9 cellular contexts compared by ENCODE assay signal in the genomic region with DNA sequence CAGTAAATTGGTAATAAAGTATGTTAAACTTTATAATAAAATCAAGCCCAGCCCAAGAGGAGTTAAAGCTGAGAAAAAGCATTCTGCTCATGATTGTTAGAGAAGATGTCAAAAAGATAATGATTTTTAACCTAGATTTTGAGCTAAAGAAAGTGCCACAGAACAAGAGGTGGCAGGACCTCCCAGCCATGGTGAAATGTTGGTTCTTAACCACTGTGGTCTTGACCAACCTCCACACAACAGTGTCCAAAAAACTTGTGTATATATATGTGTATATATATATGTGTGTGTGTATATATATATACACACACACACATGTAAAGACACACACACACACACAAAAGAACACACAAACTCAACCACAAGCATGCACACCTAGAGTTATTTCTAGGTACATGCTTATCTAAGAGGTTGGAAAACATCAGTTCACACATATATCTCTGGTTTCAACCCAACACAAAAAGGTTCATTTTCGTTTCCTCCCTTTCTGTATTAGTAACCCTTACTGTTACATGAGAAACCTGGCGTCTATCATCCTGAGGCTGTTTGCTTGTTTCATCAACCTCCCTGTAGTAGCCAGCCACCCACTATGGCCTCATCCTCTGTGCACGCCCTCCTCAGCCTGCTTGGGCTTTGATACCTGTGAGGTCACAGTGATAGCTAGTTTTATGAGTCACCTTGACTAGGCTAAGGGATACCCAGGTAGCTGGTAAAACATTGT.
DNase-seq lines count a peak whose midpoint lies in the region; ATAC-seq and TF ChIP-seq lines count a peak whose summit lies in the region.
"Had no signal": no experiment of that assay in that cellular context is flagged by ENCODE, and none has a peak within 500 bp of the region (broad histone marks: within the 10 kb centered on the region; RNA-seq: fewer than 3 reads in every experiment).

No MANE protein-coding gene starts in this region.

- peaks cover 8% of the 10 kb centered on the region for H3K36me3 Mint-ChIP-seq in T-helper 1 cell treated with Interleukin-12 subunit alpha and Interleukin-12 subunit beta and Interleukin-4 antibody, amounts not matched to agents 30 μg/mL and 1 μg/mL, for 36 hours (ENCODE audit: low read depth)
- no peaks in the 10 kb centered on the region for H3K36me3 Mint-ChIP-seq in type B pancreatic cell
- H3K36me3 Mint-ChIP-seq: activated naive CD8-positive, alpha-beta T cell had no signal

- DNase-seq in GM19240 (ENCODE audit: insufficient read length, low spot score) (peak; percentile 30), NCI-H82 (lab: John Stamatoyannopoulos, UW) (no peak), type B pancreatic cell (ENCODE audit: extremely low spot score, unreplicated experiment) (no peak), DMS114 treated with DMSO at 0.1 percent for 48 hours (lab: John Stamatoyannopoulos, UW; ENCODE audit: unreplicated experiment) (no peak)
- peak; percentile 56 to 63 for DNase-seq in stimulated activated CD4-positive, alpha-beta T cell treated with anti-CD3 and anti-CD28 coated beads, Interleukin-2, amount 100 ng/mL, for 24 hours
- DNase-seq: NCI-H69 had no signal

- H3K4me1 Mint-ChIP-seq in T-helper 1 cell treated with Interleukin-12 subunit alpha and Interleukin-12 subunit beta and Interleukin-4 antibody, amounts not matched to agents 30 μg/mL and 1 μg/mL, for 36 hours (ENCODE audit: low read depth) = peaks cover 26% of the 10 kb centered on the region
- no peaks in the 10 kb centered on the region for H3K4me1 Mint-ChIP-seq in type B pancreatic cell (ENCODE audit: unreplicated experiment)

- H3K9me3 Mint-ChIP-seq in T-helper 1 cell treated with Interleukin-12 subunit alpha and Interleukin-12 subunit beta and Interleukin-4 antibody, amounts not matched to agents 30 μg/mL and 1 μg/mL, for 36 hours = peaks cover 3% of the 10 kb centered on the region
- H3K9me3 Mint-ChIP-seq in type B pancreatic cell = peaks cover 11% of the 10 kb centered on the region

- no peaks in the 10 kb centered on the region for H3K27me3 Mint-ChIP-seq in T-helper 1 cell treated with Interleukin-12 subunit alpha and Interleukin-12 subunit beta and Interleukin-4 antibody, amounts not matched to agents 30 μg/mL and 1 μg/mL, for 36 hours (ENCODE audit: low read depth)
- H3K27me3 Mint-ChIP-seq in type B pancreatic cell = no peaks in the 10 kb centered on the region
- H3K27me3 Mint-ChIP-seq: activated naive CD8-positive, alpha-beta T cell had no signal

- TF ChIP-seq CTCF in type B pancreatic cell (conservative IDR thresholded peaks at IDR 0.05) = no peak

- ATAC-seq in HG02642 (IDR thresholded peaks at IDR 0.05; ENCODE audit: poor library complexity, unreplicated experiment) = peak; percentile 92

- peak overlapping the region; percentile 83 for H3K27ac Mint-ChIP-seq in T-helper 1 cell treated with Interleukin-12 subunit alpha and Interleukin-12 subunit beta and Interleukin-4 antibody, amounts not matched to agents 30 μg/mL and 1 μg/mL, for 36 hours
- no peak overlapping the region for H3K27ac Mint-ChIP-seq in type B pancreatic cell
- H3K27ac Mint-ChIP-seq: activated naive CD8-positive, alpha-beta T cell had no signal

- no peak overlapping the region for H3K4me3 Mint-ChIP-seq in T-helper 1 cell treated with Interleukin-12 subunit alpha and Interleukin-12 subunit beta and Interleukin-4 antibody, amounts not matched to agents 30 μg/mL and 1 μg/mL, for 36 hours
- H3K4me3 Mint-ChIP-seq in type B pancreatic cell = no peak overlapping the region
- H3K4me3 Mint-ChIP-seq: activated naive CD8-positive, alpha-beta T cell had no signal

Comparison
In these comparisons a context has a peak if more than half of its experiments do, and no peak if none do; other contexts are left out.
1. DNase-seq: peak in GM19240 (single experiment) and stimulated activated CD4-positive, alpha-beta T cell treated with anti-CD3 and anti-CD28 coated beads, Interleukin-2, amount 100 ng/mL, for 24 hours (2 of 2); none in NCI-H82 (single experiment), type B pancreatic cell (single experiment) and DMS114 treated with DMSO at 0.1 percent for 48 hours (single experiment).